ENCODE assay signal across 8 cellular contexts in genomic region chr1:41361028-41361494, GRCh38. TPM values are rescaled to one million over a fixed set of nuclear protein-coding genes. Genes with fewer than 3 reads are reported as not detected.
DNase-seq lines count a peak whose midpoint lies in the region; ATAC-seq and TF ChIP-seq lines count a peak whose summit lies in the region.

TSS of gene FOXO6 (plus strand) at chr1:41361434.

- no peak for TF ChIP-seq POLR2A in right lobe of liver (IDR thresholded peaks at IDR 0.05)

- DNase-seq in NCI-H748 (lab: John Stamatoyannopoulos, UW; ENCODE audit: unreplicated experiment) (peak; percentile 100), right lobe of liver (peak; percentile 99)
- DNase-seq in activated CD4-positive, alpha-beta memory T cell treated with anti-CD3 and anti-CD28 coated beads for 36 hours = peak; percentile 95
- peak; percentile 92 for DNase-seq in stimulated activated CD4-positive, alpha-beta T cell treated with anti-CD3 and anti-CD28 coated beads, Interleukin-4, amount 100 ng/mL, for 24 hours

- 0% methylated on average over 3 of the region's 56 CpGs for WGBS in right lobe of liver (ENCODE audit: insufficient coverage, low coverage, low lambda C conversion rate, missing lambda C conversion rate)

- no peaks in the 10 kb centered on the region for H3K36me3 ChIP-seq in BLaER1
- H3K36me3 ChIP-seq in duodenal mucosa (ENCODE audit: control insufficient read depth in 1 of 2, insufficient read depth in 2 of 2, low read length in 2 of 2) = no peaks in the 10 kb centered on the region
- H3K36me3 ChIP-seq in right lobe of liver = no peaks in the 10 kb centered on the region

- H4K20me1 ChIP-seq in BLaER1 = peaks cover 14% of the 10 kb centered on the region; the same call in 1 of the 2 replicates

- ATAC-seq in GM19397 (IDR thresholded peaks at IDR 0.05; ENCODE audit: unreplicated experiment) (peak; percentile 86), HG03565 (IDR thresholded peaks at IDR 0.05; ENCODE audit: unreplicated experiment) (peak; percentile 92), right lobe of liver (peak; percentile 96)

- H3K27me3 ChIP-seq in BLaER1 (peaks cover 24% of the 10 kb centered on the region), duodenal mucosa (ENCODE audit: control insufficient read depth in 1 of 2, insufficient read depth in 2 of 2, low read length in 2 of 2) (peaks cover 14 to 21% of the 10 kb centered on the region in 2 donors), right lobe of liver (no peaks in the 10 kb centered on the region)

- peak; percentile 42 to 71 (median 52) for TF ChIP-seq CTCF in right lobe of liver (IDR thresholded peaks at IDR 0.05)

- intact Hi-C loops in activated CD4-positive, alpha-beta memory T cell treated with anti-CD3 and anti-CD28 coated beads for 36 hours (cut with micrococcal nuclease) = loop anchor here (10.0 kb wide), 1 partner anchor 376 kb away; no protein-coding TSS in a partner anchor
- intact Hi-C loops in right lobe of liver (cut with DNase I) = no loop called here

- H3K9me3 ChIP-seq in BLaER1 (no peaks in the 10 kb centered on the region), duodenal mucosa (ENCODE audit: control insufficient read depth in 1 of 2, low read length in 2 of 2) (no peaks in the 10 kb centered on the region), right lobe of liver (no peaks in the 10 kb centered on the region)

- no peaks in the 10 kb centered on the region for H3K36me3 Mint-ChIP-seq in activated CD4-positive, alpha-beta memory T cell treated with anti-CD3 and anti-CD28 coated beads for 36 hours

- peaks cover 4% of the 10 kb centered on the region for H3K4me1 Mint-ChIP-seq in activated CD4-positive, alpha-beta memory T cell treated with anti-CD3 and anti-CD28 coated beads for 36 hours (ENCODE audit: low read depth)

- no peak within 1 kb of the TSS for H3K27ac Mint-ChIP-seq in activated CD4-positive, alpha-beta memory T cell treated with anti-CD3 and anti-CD28 coated beads for 36 hours

- peak within 1 kb of the TSS; percentile 56 for H3K4me3 Mint-ChIP-seq in activated CD4-positive, alpha-beta memory T cell treated with anti-CD3 and anti-CD28 coated beads for 36 hours

- H3K4me3 ChIP-seq in BLaER1 (peak within 1 kb of the TSS; percentile 81), duodenal mucosa (ENCODE audit: low read depth in 1 of 2, low read length in 2 of 2) (peak within 1 kb of the TSS; percentile 32 to 65), right lobe of liver (peak within 1 kb of the TSS; percentile 48 to 58 (median 51))

- no peaks in the 10 kb centered on the region for H3K9me3 Mint-ChIP-seq in activated CD4-positive, alpha-beta memory T cell treated with anti-CD3 and anti-CD28 coated beads for 36 hours

- CTCF ChIA-PET in activated CD4-positive, alpha-beta memory T cell treated with anti-CD3 and anti-CD28 coated beads for 36 hours (lab: Charles Lee) = interaction anchor here (1.5 kb wide), 1 partner anchor 19 kb away, joined by 4 read pairs; no protein-coding TSS in a partner anchor

- peaks cover 19% of the 10 kb centered on the region for H3K27me3 Mint-ChIP-seq in activated CD4-positive, alpha-beta memory T cell treated with anti-CD3 and anti-CD28 coated beads for 36 hours

- POLR2A ChIA-PET in activated CD4-positive, alpha-beta memory T cell treated with anti-CD3 and anti-CD28 coated beads for 36 hours (lab: Charles Lee) = no interaction called here

- H3K4me1 ChIP-seq in BLaER1 = peaks cover 87% of the 10 kb centered on the region
- peaks cover 27 to 29% of the 10 kb centered on the region in 2 donors for H3K4me1 ChIP-seq in duodenal mucosa (ENCODE audit: control insufficient read depth in 1 of 2, insufficient read depth in 2 of 2, low read length in 2 of 2)
- H3K4me1 ChIP-seq in right lobe of liver = peaks cover 0 to 11% (median 0%) of the 10 kb centered on the region in 4 donors

- H3K27ac ChIP-seq in BLaER1 (peak within 1 kb of the TSS; percentile 70), duodenal mucosa (ENCODE audit: low read depth, low read length) (no peak within 1 kb of the TSS), right lobe of liver (no peak within 1 kb of the TSS)

- peak within 1 kb of the TSS; percentile 97 for H3K4me2 ChIP-seq in BLaER1

- H3K9ac ChIP-seq in BLaER1 (peak within 1 kb of the TSS; percentile 78), duodenal mucosa (ENCODE audit: low read depth in 1 of 2, low read length in 2 of 2) (peak within 1 kb of the TSS; percentile 3 to 51)

RNA-seq across cellular contexts. Expression of gene FOXO6, which starts in this region (rescaled TPM):
- total RNA-seq in activated CD4-positive, alpha-beta memory T cell treated with anti-CD3 and anti-CD28 coated beads for 36 hours = under 1 TPM; 0.19 TPM
- under 1 TPM in 3 of 6 experiments, not detected in 3; 0.12 to 0.55 (median 0.54) TPM for total RNA-seq in right lobe of liver

Comparison
In these comparisons a context has a peak if more than half of its experiments do, and no peak if none do; other contexts are left out.
1. Peak in DNase-seq in activated CD4-positive, alpha-beta memory T cell treated with anti-CD3 and anti-CD28 coated beads for 36 hours; RNA of the gene not detected or under 1 TPM.
2. Peak in DNase-seq, ATAC-seq and H3K4me3 ChIP-seq in right lobe of liver; RNA of the gene not detected or under 1 TPM.